Comparison of ENCODE assay signal across 22 cellular contexts in genomic region chr6:161637658-161638057, GRCh38.
"Had no signal": no experiment of that assay in that cellular context is flagged by ENCODE, and none has a peak within 500 bp of the region (broad histone marks: within the 10 kb centered on the region; RNA-seq: fewer than 3 reads in every experiment).

No MANE protein-coding gene starts in this region.

- H3K9me3 ChIP-seq: esophagus muscularis mucosa, gastroesophageal sphincter, heart left ventricle, left ventricle myocardium inferior, lower lobe of right lung, mucosa of descending colon had no signal

- DNase-seq: dermis blood vessel endothelial cell; dorsolateral prefrontal cortex; effector CD4-positive, alpha-beta T cell; effector memory CD4-positive, alpha-beta T cell; foreskin keratinocyte; heart left ventricle; hypothalamus; immature natural killer cell; islet precursor cell; kidney; left cardiac atrium; left ventricle myocardium inferior; lower lobe of right lung; mesenchymal stem cell; mucosa of descending colon had no signal

- H3K4me2 ChIP-seq: hepatocyte had no signal

- H3K27ac ChIP-seq: coronary artery, dorsolateral prefrontal cortex, esophagus muscularis mucosa, foreskin keratinocyte, gastroesophageal sphincter, heart left ventricle, hepatocyte, left ventricle myocardium inferior, lower lobe of right lung had no signal

- H3K36me3 ChIP-seq: esophagus muscularis mucosa, gastroesophageal sphincter, heart left ventricle, left ventricle myocardium inferior, lower lobe of right lung had no signal

- H3K79me2 ChIP-seq: hepatocyte had no signal

- H2AFZ ChIP-seq: hepatocyte had no signal

- H3K4me1 ChIP-seq: foreskin keratinocyte, gastroesophageal sphincter, left ventricle myocardium inferior, lower lobe of right lung had no signal

- H3K27me3 ChIP-seq: dorsolateral prefrontal cortex, esophagus muscularis mucosa, foreskin keratinocyte, gastroesophageal sphincter, heart left ventricle, hepatocyte had no signal

- H3K4me3 ChIP-seq: coronary artery, dorsolateral prefrontal cortex, esophagus muscularis mucosa, gastroesophageal sphincter, heart left ventricle, hepatocyte, left ventricle myocardium inferior, lower lobe of right lung, mucosa of descending colon had no signal

- FAIRE-seq: colon, endothelial cell of umbilical vein, frontal cortex, kidney had no signal

- ATAC-seq: foreskin keratinocyte, gastroesophageal sphincter, heart left ventricle, left cardiac atrium, lower lobe of right lung, mucosa of descending colon had no signal
